8 cellular contexts compared by ENCODE assay signal in genomic region chr17:1907818-1908698, GRCh38.
DNase-seq lines count a peak whose midpoint lies in the region; ATAC-seq and TF ChIP-seq lines count a peak whose summit lies in the region.

No MANE protein-coding gene starts in this region.

- no peaks in the 10 kb centered on the region for H4K20me1 ChIP-seq in osteoblast (ENCODE audit: insufficient read depth, low read length)

- H3K36me3 ChIP-seq in Peyer's patch (no peaks in the 10 kb centered on the region), osteoblast (ENCODE audit: insufficient read depth, low read length) (no peaks in the 10 kb centered on the region), transverse colon (no peaks in the 10 kb centered on the region)

- no peak for ATAC-seq in GM18861 (IDR thresholded peaks at IDR 0.05; ENCODE audit: unreplicated experiment)

- H3K4me1 ChIP-seq in Peyer's patch (peaks cover 0 to 23% (median 7%) of the 10 kb centered on the region in 4 donors), osteoblast (ENCODE audit: insufficient read depth, low read length) (peaks cover 9% of the 10 kb centered on the region), transverse colon (peaks cover 7 to 28% (median 12%) of the 10 kb centered on the region in 4 donors)

- in situ Hi-C loops in transverse colon (cut with MboI; ENCODE audit: low pct_ligation_motif_present in 1 of 4, low pct_unique_long_range_greater_than_20kb in 1 of 4, low sequenced_read_pairs in 3 of 4): loop anchor here in 2 of 4 donors (10.0 kb wide), 2 partner anchors 107 to 117 kb away; partner anchors contain the start of gene RTN4RL1 (in 1 of the 2)

- H2AFZ ChIP-seq in osteoblast (ENCODE audit: low read length): peak overlapping the region; percentile 66

- WGBS in transverse colon (ENCODE audit: low coverage in 1 of 2), 2 donors: 7 to 33% methylated on average over 3 to 53 of the region's 53 CpGs

- intact Hi-C loops in transverse colon (cut with DNase I; ENCODE audit: low total_unique reads): loop anchor here (2.0 kb wide), 1 partner anchor 119 kb away; no protein-coding TSS in a partner anchor

- TF ChIP-seq POLR2A in Peyer's patch (IDR thresholded peaks at IDR 0.05) (no peak), transverse colon (IDR thresholded peaks at IDR 0.05) (no peak)

- TF ChIP-seq CTCF in Peyer's patch (IDR thresholded peaks at IDR 0.05) (no peak), epithelial cell of proximal tubule (conservative IDR thresholded peaks at IDR 0.05; ENCODE audit: low read depth, low read length) (no peak), osteoblast (IDR thresholded peaks at IDR 0.05; ENCODE audit: extremely low read depth, low read depth, low read length) (no peak), transverse colon (IDR thresholded peaks at IDR 0.05) (no peak)

- DNase-seq in Daoy (ENCODE audit: low read depth): peak; percentile 45
- DNase-seq in Peyer's patch: no peak
- DNase-seq in epithelial cell of proximal tubule (ENCODE audit: low read depth): no peak
- peak; percentile 75 for DNase-seq in osteoblast (ENCODE audit: insufficient read length, low spot score, missing footprints)
- no peak for DNase-seq in NK-92 treated with Interleukin-12 subunit alpha and Interleukin-12 subunit beta, amount 100 ng/mL, for 24 hours (lab: John Stamatoyannopoulos, UW)
- no peak for DNase-seq in transverse colon
- DNase-seq in NCI-H1048 (lab: John Stamatoyannopoulos, UW): no peak

- peak overlapping the region in 3 of 4 donors; percentile 20 to 25 (median 24) for H3K4me3 ChIP-seq in Peyer's patch
- peak overlapping the region; percentile 2 for H3K4me3 ChIP-seq in epithelial cell of proximal tubule (ENCODE audit: low read depth, low read length)
- peak overlapping the region; percentile 62 for H3K4me3 ChIP-seq in osteoblast (ENCODE audit: insufficient read depth, low read length)
- peak overlapping the region in 1 of 4 donors; percentile 31 for H3K4me3 ChIP-seq in transverse colon

- H3K27me3 ChIP-seq in Peyer's patch: peaks cover 0 to 15% of the 10 kb centered on the region in 2 donors
- H3K27me3 ChIP-seq in osteoblast (ENCODE audit: insufficient read depth, low read length): peaks cover 80% of the 10 kb centered on the region
- peaks cover 92% of the 10 kb centered on the region for H3K27me3 ChIP-seq in transverse colon

- H3K4me2 ChIP-seq in osteoblast (ENCODE audit: insufficient read depth, low read length): peak overlapping the region; percentile 87

- no peak for TF ChIP-seq EP300 in transverse colon (IDR thresholded peaks at IDR 0.05; ENCODE audit: low read depth)

- H3K79me2 ChIP-seq in osteoblast (ENCODE audit: insufficient read depth, low read length): no peaks in the 10 kb centered on the region

- H3K27ac ChIP-seq in Peyer's patch: no peak overlapping the region
- H3K27ac ChIP-seq in osteoblast (ENCODE audit: low read depth, low read length): no peak overlapping the region
- H3K27ac ChIP-seq in transverse colon: no peak overlapping the region

- no peaks in the 10 kb centered on the region for H3K9me3 ChIP-seq in Peyer's patch
- H3K9me3 ChIP-seq in osteoblast (ENCODE audit: low read depth, low read length): no peaks in the 10 kb centered on the region
- no peaks in the 10 kb centered on the region for H3K9me3 ChIP-seq in transverse colon

Comparison
In these comparisons a context has a peak if more than half of its experiments do, and no peak if none do; other contexts are left out.
1. DNase-seq: peak in Daoy (single experiment) and osteoblast (single experiment); none in Peyer's patch (0 of 3), epithelial cell of proximal tubule (single experiment), NK-92 treated with Interleukin-12 subunit alpha and Interleukin-12 subunit beta, amount 100 ng/mL, for 24 hours (single experiment), transverse colon (single experiment) and NCI-H1048 (single experiment).